Comparison of ENCODE assay signal across 15 cellular contexts in the genomic region with DNA sequence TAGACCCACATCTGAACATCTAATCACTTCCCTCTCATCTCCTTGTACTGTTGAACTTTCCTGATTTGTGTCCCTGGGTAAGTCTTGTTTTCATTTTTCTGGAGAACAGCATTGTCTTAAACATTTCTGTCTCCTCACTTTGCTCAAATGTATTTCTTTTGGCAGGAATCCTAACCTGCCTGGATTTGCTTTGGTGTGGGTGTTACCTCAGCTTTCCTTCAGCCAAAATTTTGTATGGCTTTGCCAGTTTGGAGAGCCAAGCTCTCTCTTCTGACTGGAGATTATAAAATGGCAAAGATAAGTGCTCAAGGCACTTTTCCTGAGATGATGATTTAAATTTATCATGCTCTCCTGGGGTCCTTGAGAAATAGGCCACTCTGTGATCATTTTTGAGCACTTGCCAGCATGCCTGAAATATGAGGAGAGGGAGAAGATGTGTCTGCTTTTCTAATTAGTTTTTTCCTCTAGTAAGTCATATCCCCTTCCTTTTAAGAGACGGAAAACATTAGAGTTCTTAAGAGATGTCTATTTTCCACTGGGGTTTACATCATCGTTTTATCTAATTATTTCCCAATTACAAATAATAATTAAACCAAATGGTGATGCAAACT.
"Had no signal": no experiment of that assay in that cellular context is flagged by ENCODE, and none has a peak within 500 bp of the region (broad histone marks: within the 10 kb centered on the region; RNA-seq: fewer than 3 reads in every experiment).

No MANE protein-coding gene starts in this region.

- H3K9me3 Mint-ChIP-seq: activated T-cell treated with anti-CD3 and anti-CD28 coated beads, Interleukin-2, amount 50 U/mL, for 24 hours had no signal

- H3K36me3 Mint-ChIP-seq: activated CD8-positive, alpha-beta memory T cell treated with anti-CD3 and anti-CD28 coated beads, Interleukin-2, amount 10 ng/mL, durations not matched to agents 7 days and 5 days; activated naive CD8-positive, alpha-beta T cell treated with anti-CD3 and anti-CD28 coated beads for 36 hours had no signal

- H3K4me1 ChIP-seq: pancreas, stomach had no signal

- H3K4me3 Mint-ChIP-seq: activated CD8-positive, alpha-beta memory T cell treated with anti-CD3 and anti-CD28 coated beads, Interleukin-2, amount 10 ng/mL, durations not matched to agents 7 days and 5 days; activated naive CD8-positive, alpha-beta T cell treated with anti-CD3 and anti-CD28 coated beads for 36 hours; activated T-cell treated with anti-CD3 and anti-CD28 coated beads, Interleukin-2, amount 50 U/mL, for 24 hours had no signal

- H3K27me3 ChIP-seq: pancreas, stomach had no signal

- H3K4me3 ChIP-seq: pancreas, skin epidermis, stomach had no signal

- H3K4me1 Mint-ChIP-seq: activated CD8-positive, alpha-beta memory T cell treated with anti-CD3 and anti-CD28 coated beads, Interleukin-2, amount 10 ng/mL, durations not matched to agents 7 days and 5 days; activated naive CD8-positive, alpha-beta T cell treated with anti-CD3 and anti-CD28 coated beads for 36 hours had no signal

- H3K36me3 ChIP-seq: pancreas, stomach had no signal

- FAIRE-seq: colon, endothelial cell of umbilical vein, frontal cortex, kidney, pancreas had no signal

- H3K9me3 ChIP-seq: pancreas had no signal

- H3K27ac Mint-ChIP-seq: activated CD8-positive, alpha-beta memory T cell treated with anti-CD3 and anti-CD28 coated beads, Interleukin-2, amount 10 ng/mL, durations not matched to agents 7 days and 5 days; activated naive CD8-positive, alpha-beta T cell treated with anti-CD3 and anti-CD28 coated beads for 36 hours; activated T-cell treated with anti-CD3 and anti-CD28 coated beads, Interleukin-2, amount 50 U/mL, for 24 hours had no signal

- H3K27me3 Mint-ChIP-seq: activated CD8-positive, alpha-beta memory T cell treated with anti-CD3 and anti-CD28 coated beads, Interleukin-2, amount 10 ng/mL, durations not matched to agents 7 days and 5 days; activated naive CD8-positive, alpha-beta T cell treated with anti-CD3 and anti-CD28 coated beads for 36 hours; activated T-cell treated with anti-CD3 and anti-CD28 coated beads, Interleukin-2, amount 50 U/mL, for 24 hours had no signal

- H3K27ac ChIP-seq: pancreas, stomach had no signal

- DNase-seq: activated CD4-positive, alpha-beta T cell treated with anti-CD3 and anti-CD28 coated beads for 1 hour; activated CD4-positive, alpha-beta T cell treated with anti-CD3 and anti-CD28 coated beads, Interleukin-2, amount 50 U/mL, for 48 hours; activated CD8-positive, alpha-beta memory T cell treated with anti-CD3 and anti-CD28 coated beads, Interleukin-2, amount 10 ng/mL, durations not matched to agents 7 days and 5 days; activated gamma-delta T cell; activated naive CD8-positive, alpha-beta T cell treated with anti-CD3 and anti-CD28 coated beads for 36 hours; activated T-cell treated with anti-CD3 and anti-CD28 coated beads, Interleukin-2, amount 50 U/mL, for 24 hours; kidney; pancreas; stimulated activated CD4-positive, alpha-beta T cell treated with anti-CD3 and anti-CD28 coated beads, Interleukin-4, amount 100 ng/mL, for 4 hours; stomach; T-helper 9 cell had no signal

- ATAC-seq: activated CD8-positive, alpha-beta memory T cell treated with anti-CD3 and anti-CD28 coated beads, Interleukin-2, amount 10 ng/mL, durations not matched to agents 7 days and 5 days; pancreas had no signal
